8 cellular contexts compared by ENCODE assay signal in the genomic region with DNA sequence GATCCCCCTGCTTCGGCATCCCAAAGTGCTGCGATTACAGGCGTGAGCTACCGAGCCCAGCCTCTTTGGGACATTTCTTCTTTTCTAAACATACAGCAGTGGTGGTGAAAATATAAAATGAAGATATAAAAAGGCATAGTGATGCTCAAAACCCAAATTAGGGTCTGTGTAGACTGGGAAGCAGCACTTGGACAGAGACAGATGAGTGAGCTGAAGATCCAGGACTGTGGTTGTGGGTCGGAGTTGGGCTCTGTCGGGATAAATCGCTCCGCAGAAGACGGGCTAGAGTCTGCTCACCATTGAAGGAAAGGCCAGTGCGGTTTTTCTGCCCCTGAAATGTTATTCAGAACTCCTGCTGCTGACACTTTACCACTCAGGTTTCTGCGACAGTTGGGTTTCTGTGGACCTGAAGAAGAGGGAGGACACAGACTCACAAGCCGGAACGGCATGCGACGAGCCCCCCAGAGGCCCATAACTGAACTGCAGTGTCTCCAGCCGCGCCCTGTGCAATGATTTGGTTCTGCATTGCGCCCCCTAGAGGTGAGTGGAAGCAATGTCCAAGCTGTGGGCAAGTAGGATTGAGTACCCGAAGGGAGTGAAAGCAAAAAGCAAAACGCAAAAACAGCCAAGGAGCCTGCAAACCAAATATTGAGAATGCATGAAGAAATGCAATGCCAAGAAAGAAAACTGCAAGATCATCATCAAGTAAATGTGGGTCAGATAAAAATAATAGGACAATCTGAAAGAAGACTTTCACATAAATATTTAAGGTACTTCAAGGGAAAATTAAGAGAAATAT.
A peak's percentile ranks its signal among the peaks of the same experiment; 100 is the strongest.
DNase-seq lines count a peak whose midpoint lies in the region; ATAC-seq and TF ChIP-seq lines count a peak whose summit lies in the region.

No MANE protein-coding gene starts in this region.

- peaks cover 4 to 7% (median 6%) of the 10 kb centered on the region in 4 donors for H3K4me1 Mint-ChIP-seq in CD4-positive, CD25-positive, alpha-beta regulatory T cell
- peaks cover 5% of the 10 kb centered on the region for H3K4me1 Mint-ChIP-seq in activated CD8-positive, alpha-beta T cell treated with anti-CD3 and anti-CD28 coated beads for 36 hours (ENCODE audit: low read depth)
- H3K4me1 Mint-ChIP-seq in memory B cell: peaks cover 5% of the 10 kb centered on the region

- H3K27me3 Mint-ChIP-seq in CD4-positive, CD25-positive, alpha-beta regulatory T cell: peaks cover 21% of the 10 kb centered on the region
- peaks cover 7% of the 10 kb centered on the region for H3K27me3 Mint-ChIP-seq in activated CD8-positive, alpha-beta T cell treated with anti-CD3 and anti-CD28 coated beads for 36 hours
- peaks cover 11% of the 10 kb centered on the region for H3K27me3 Mint-ChIP-seq in memory B cell

- CTCF ChIA-PET in activated CD8-positive, alpha-beta T cell treated with anti-CD3 and anti-CD28 coated beads for 36 hours (lab: Charles Lee): interaction anchor here (0.5 to 3.4 kb wide), 29 partner anchors 8 to 194 kb away, joined by 3 to 31 read pairs (median 4); no protein-coding TSS in a partner anchor

- H3K27ac ChIP-seq in CD4-positive, CD25-positive, alpha-beta regulatory T cell (ENCODE audit: insufficient read depth, low read length, poor library complexity, severe bottlenecking): no peak overlapping the region

- ATAC-seq in CD4-positive, CD25-positive, alpha-beta regulatory T cell (ENCODE audit: low read depth in 2 of 2): peak; percentile 95 to 98
- ATAC-seq in GM19395 (IDR thresholded peaks at IDR 0.05; ENCODE audit: unreplicated experiment) (peak; percentile 99), HG03457 (IDR thresholded peaks at IDR 0.05; ENCODE audit: unreplicated experiment) (peak; percentile 99), memory B cell (ENCODE audit: low read depth) (peak; percentile 98)
- ATAC-seq in activated CD8-positive, alpha-beta T cell treated with anti-CD3 and anti-CD28 coated beads for 36 hours: peak; percentile 100

- peaks cover 0 to 2% (median 0%) of the 10 kb centered on the region in 7 donors for H3K9me3 Mint-ChIP-seq in CD4-positive, CD25-positive, alpha-beta regulatory T cell
- no peaks in the 10 kb centered on the region for H3K9me3 Mint-ChIP-seq in activated CD8-positive, alpha-beta T cell treated with anti-CD3 and anti-CD28 coated beads for 36 hours
- H3K9me3 Mint-ChIP-seq in memory B cell: no peaks in the 10 kb centered on the region

- DNase-seq in CD4-positive, CD25-positive, alpha-beta regulatory T cell: peak; percentile 56 to 91 (median 77)
- DNase-seq in NCI-H82 treated with DMSO at 0.1 percent for 48 hours (lab: John Stamatoyannopoulos, UW; ENCODE audit: unreplicated experiment) (peak; percentile 89), memory B cell (ENCODE audit: low spot score in 2 of 2) (peak; percentile 77 to 80)
- DNase-seq in activated CD8-positive, alpha-beta T cell treated with anti-CD3 and anti-CD28 coated beads for 36 hours: peak; percentile 94
- DNase-seq in effector CD4-positive, alpha-beta T cell: peak; percentile 73
- peak; percentile 75 for DNase-seq in stimulated activated CD8-positive, alpha-beta memory T cell treated with anti-CD3 and anti-CD28 coated beads, Interleukin-15, amount 100 ng/mL, for 48 hours (ENCODE audit: low read depth in 2 of 2)

- peak; percentile 97 for TF ChIP-seq CTCF in activated CD8-positive, alpha-beta T cell treated with anti-CD3 and anti-CD28 coated beads for 36 hours (IDR thresholded peaks at IDR 0.05)

- peaks cover 6% of the 10 kb centered on the region for H3K27me3 ChIP-seq in CD4-positive, CD25-positive, alpha-beta regulatory T cell (ENCODE audit: control insufficient read depth, insufficient read depth, low read length)

- no peaks in the 10 kb centered on the region for H3K36me3 Mint-ChIP-seq in CD4-positive, CD25-positive, alpha-beta regulatory T cell
- no peaks in the 10 kb centered on the region for H3K36me3 Mint-ChIP-seq in activated CD8-positive, alpha-beta T cell treated with anti-CD3 and anti-CD28 coated beads for 36 hours (ENCODE audit: low read depth)
- H3K36me3 Mint-ChIP-seq in memory B cell: no peaks in the 10 kb centered on the region

- no peaks in the 10 kb centered on the region for H3K9me3 ChIP-seq in CD4-positive, CD25-positive, alpha-beta regulatory T cell (ENCODE audit: control insufficient read depth in 2 of 2, low read length in 2 of 2)

- no peaks in the 10 kb centered on the region for H3K36me3 ChIP-seq in CD4-positive, CD25-positive, alpha-beta regulatory T cell (ENCODE audit: control insufficient read depth, insufficient read depth, low read length)

- POLR2A ChIA-PET in activated CD8-positive, alpha-beta T cell treated with anti-CD3 and anti-CD28 coated beads for 36 hours (lab: Charles Lee): interaction anchor here (0.6 to 0.9 kb wide), 2 partner anchors 59 to 193 kb away, joined by 3 read pairs; no protein-coding TSS in a partner anchor

- peak overlapping the region in 1 of 4 donors; percentile 32 for H3K4me3 Mint-ChIP-seq in CD4-positive, CD25-positive, alpha-beta regulatory T cell
- peak overlapping the region; percentile 11 for H3K4me3 Mint-ChIP-seq in activated CD8-positive, alpha-beta T cell treated with anti-CD3 and anti-CD28 coated beads for 36 hours
- peak overlapping the region; percentile 11 for H3K4me3 Mint-ChIP-seq in memory B cell

- peak overlapping the region in 1 of 3 donors; percentile 22 for H3K27ac Mint-ChIP-seq in CD4-positive, CD25-positive, alpha-beta regulatory T cell
- no peak overlapping the region for H3K27ac Mint-ChIP-seq in activated CD8-positive, alpha-beta T cell treated with anti-CD3 and anti-CD28 coated beads for 36 hours
- H3K27ac Mint-ChIP-seq in memory B cell: no peak overlapping the region

- no peak overlapping the region for H3K4me3 ChIP-seq in CD4-positive, CD25-positive, alpha-beta regulatory T cell (ENCODE audit: low read depth, low read length)

- peaks cover 4% of the 10 kb centered on the region for H3K4me1 ChIP-seq in CD4-positive, CD25-positive, alpha-beta regulatory T cell (ENCODE audit: control insufficient read depth, insufficient read depth, low read length, poor library complexity, severe bottlenecking)

- intact Hi-C loops in activated CD8-positive, alpha-beta T cell treated with anti-CD3 and anti-CD28 coated beads for 36 hours (cut with micrococcal nuclease): no loop called here
